Comparison of ENCODE assay signal across 3 cellular contexts in the genomic region with DNA sequence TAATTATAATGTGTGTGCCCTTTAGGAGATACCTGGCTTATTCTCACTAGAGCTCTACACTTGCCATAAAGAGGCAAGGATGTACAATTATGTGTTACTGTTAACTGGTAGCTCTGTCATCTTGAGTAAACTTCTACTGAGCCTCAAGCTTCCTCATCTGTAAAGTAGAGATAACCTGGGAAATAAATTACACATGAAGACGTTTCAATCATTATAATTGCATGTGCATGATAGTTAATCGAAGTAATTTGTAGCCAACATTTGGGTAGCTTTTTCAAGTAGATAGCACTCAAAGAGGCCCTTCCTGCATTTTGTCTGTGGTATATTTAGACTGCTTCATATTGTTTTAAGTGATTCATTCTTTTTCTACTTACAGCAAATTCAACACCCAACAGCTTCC.
TF ChIP-seq lines count a peak whose summit lies in the region.

No MANE protein-coding gene starts in this region.

TF ChIP-seq in SK-N-SH, 30 proteins besides CTCF, POLR2A, EP300 and RAD21 (continued from another document):
- TF ChIP-seq, protein P1, sequence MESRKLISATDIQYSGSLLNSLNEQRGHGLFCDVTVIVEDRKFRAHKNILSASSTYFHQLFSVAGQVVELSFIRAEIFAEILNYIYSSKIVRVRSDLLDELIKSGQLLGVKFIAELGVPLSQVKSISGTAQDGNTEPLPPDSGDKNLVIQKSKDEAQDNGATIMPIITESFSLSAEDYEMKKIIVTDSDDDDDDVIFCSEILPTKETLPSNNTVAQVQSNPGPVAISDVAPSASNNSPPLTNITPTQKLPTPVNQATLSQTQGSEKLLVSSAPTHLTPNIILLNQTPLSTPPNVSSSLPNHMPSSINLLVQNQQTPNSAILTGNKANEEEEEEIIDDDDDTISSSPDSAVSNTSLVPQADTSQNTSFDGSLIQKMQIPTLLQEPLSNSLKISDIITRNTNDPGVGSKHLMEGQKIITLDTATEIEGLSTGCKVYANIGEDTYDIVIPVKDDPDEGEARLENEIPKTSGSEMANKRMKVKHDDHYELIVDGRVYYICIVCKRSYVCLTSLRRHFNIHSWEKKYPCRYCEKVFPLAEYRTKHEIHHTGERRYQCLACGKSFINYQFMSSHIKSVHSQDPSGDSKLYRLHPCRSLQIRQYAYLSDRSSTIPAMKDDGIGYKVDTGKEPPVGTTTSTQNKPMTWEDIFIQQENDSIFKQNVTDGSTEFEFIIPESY (IDR thresholded peaks at IDR 0.05; ENCODE audit: borderline replicate concordance, low read depth), result no peak
- TF ChIP-seq EZH2phosphoT487 (IDR thresholded peaks at IDR 0.05; ENCODE audit: borderline replicate concordance, low read depth) (no peak), JUND (IDR thresholded peaks at IDR 0.05) (no peak)

TF ChIP-seq in SK-N-SH treated with all-trans-retinoic acid at 6 μM for 48 hours, 23 proteins besides CTCF, POLR2A, EP300 and RAD21 (continued from another document):
- TF ChIP-seq PATZ1 (CRISPR knock-in tag; IDR thresholded peaks at IDR 0.05; ENCODE audit: borderline replicate concordance) (no peak), ZNF70 (CRISPR knock-in tag; IDR thresholded peaks at IDR 0.05) (no peak), ZC3H10 (CRISPR knock-in tag; IDR thresholded peaks at IDR 0.05) (no peak), CSDC2 (CRISPR knock-in tag; IDR thresholded peaks at IDR 0.05) (no peak)
TF ChIP-seq in SK-N-SH treated with all-trans-retinoic acid at 6 μM for 48 hours: peak in this region for 0.

TF ChIP-seq in GM23338, 12 proteins besides CTCF, POLR2A, EP300 and RAD21 (continued from another document):
- TF ChIP-seq POLR2AphosphoS5 (IDR thresholded peaks at IDR 0.05; ENCODE audit: low read depth) (no peak), CREB1 (CRISPR knock-in tag; IDR thresholded peaks at IDR 0.05; ENCODE audit: low read depth) (no peak)
